Comparison of ENCODE assay signal across 18 cellular contexts in genomic region chr1:160018900-160019299, GRCh38. TPM values are rescaled to one million over a fixed set of nuclear protein-coding genes. Genes with fewer than 3 reads are reported as not detected.
A peak's percentile ranks its signal among the peaks of the same experiment; 100 is the strongest.
DNase-seq lines count a peak whose midpoint lies in the region; ATAC-seq, FAIRE-seq and TF ChIP-seq lines count a peak whose summit lies in the region.
"Had no signal": no experiment of that assay in that cellular context is flagged by ENCODE, and none has a peak within 500 bp of the region (broad histone marks: within the 10 kb centered on the region; RNA-seq: fewer than 3 reads in every experiment).

No MANE protein-coding gene starts in this region.

- H3K36me3 ChIP-seq in astrocyte (ENCODE audit: insufficient read depth, low read length) = no peaks in the 10 kb centered on the region
- H3K36me3 ChIP-seq: esophagus squamous epithelium had no signal

- H3K36me3 Mint-ChIP-seq in astrocyte (ENCODE audit: low read depth, unreplicated experiment) (no peaks in the 10 kb centered on the region), mesothelial cell of epicardium (no peaks in the 10 kb centered on the region)
- H3K36me3 Mint-ChIP-seq: activated naive CD4-positive, alpha-beta T cell treated with anti-CD3 and anti-CD28 coated beads, Interleukin-2, amount 50 U/mL, for 72 hours; immature natural killer cell; naive B cell had no signal

- no peaks in the 10 kb centered on the region for H3K4me1 ChIP-seq in astrocyte (ENCODE audit: insufficient read depth, low read length)

- H3K27me3 ChIP-seq in astrocyte (ENCODE audit: insufficient read depth, low read length) = peaks cover 6% of the 10 kb centered on the region
- H3K27me3 ChIP-seq: esophagus squamous epithelium had no signal

- peak overlapping the region; percentile 36 for H3K4me2 ChIP-seq in astrocyte (ENCODE audit: low read length)

- no peak for FAIRE-seq in astrocyte (lab: Jason Lieb, UNC)
- FAIRE-seq: H1 had no signal

- no peaks in the 10 kb centered on the region for H3K9me3 ChIP-seq in astrocyte (ENCODE audit: insufficient read depth, low read depth, low read length)
- H3K9me3 ChIP-seq: esophagus squamous epithelium had no signal

- no peak overlapping the region for H3K4me3 ChIP-seq in astrocyte (ENCODE audit: insufficient read depth, low read depth, low read length)
- H3K4me3 ChIP-seq: esophagus squamous epithelium had no signal

- H3K79me2 ChIP-seq in astrocyte (ENCODE audit: insufficient read depth, low read length) = no peaks in the 10 kb centered on the region

- H3K27ac Mint-ChIP-seq in astrocyte (ENCODE audit: unreplicated experiment) (peak overlapping the region; percentile 31), mesothelial cell of epicardium (peak overlapping the region; percentile 21)
- H3K27ac Mint-ChIP-seq: immature natural killer cell, naive B cell had no signal

- no peak overlapping the region for H3K27ac ChIP-seq in astrocyte (ENCODE audit: low read depth, low read length)
- H3K27ac ChIP-seq: esophagus squamous epithelium had no signal

- no peak for ATAC-seq in HG03108 (IDR thresholded peaks at IDR 0.05; ENCODE audit: unreplicated experiment)

- H3K4me3 Mint-ChIP-seq in astrocyte (ENCODE audit: unreplicated experiment) = peak overlapping the region; percentile 52
- H3K4me3 Mint-ChIP-seq in mesothelial cell of epicardium = no peak overlapping the region
- H3K4me3 Mint-ChIP-seq: immature natural killer cell, naive B cell had no signal

- H3K4me1 Mint-ChIP-seq in astrocyte (ENCODE audit: low read depth, unreplicated experiment) (peaks cover 18% of the 10 kb centered on the region), mesothelial cell of epicardium (peaks cover 48% of the 10 kb centered on the region)
- H3K4me1 Mint-ChIP-seq: immature natural killer cell had no signal

- peaks cover 2% of the 10 kb centered on the region for H3K9me3 Mint-ChIP-seq in astrocyte (ENCODE audit: unreplicated experiment)
- no peaks in the 10 kb centered on the region for H3K9me3 Mint-ChIP-seq in mesothelial cell of epicardium
- H3K9me3 Mint-ChIP-seq: activated naive CD4-positive, alpha-beta T cell treated with anti-CD3 and anti-CD28 coated beads, Interleukin-2, amount 50 U/mL, for 72 hours; immature natural killer cell; naive B cell had no signal

- no peaks in the 10 kb centered on the region for H3K27me3 Mint-ChIP-seq in astrocyte (ENCODE audit: low read depth, unreplicated experiment)
- no peaks in the 10 kb centered on the region for H3K27me3 Mint-ChIP-seq in mesothelial cell of epicardium (ENCODE audit: low read depth)

- H4K20me1 ChIP-seq in astrocyte (ENCODE audit: insufficient read depth, low read length) = no peaks in the 10 kb centered on the region

- TF ChIP-seq CTCF in astrocyte (IDR thresholded peaks at IDR 0.05; ENCODE audit: insufficient read depth, low read depth, low read length) = no peak
- no peak for TF ChIP-seq CTCF in mesothelial cell of epicardium (IDR thresholded peaks at IDR 0.05; ENCODE audit: unreplicated experiment)

- no peak overlapping the region for H2AFZ ChIP-seq in astrocyte (ENCODE audit: low read depth, low read length)

- peak; percentile 75 for DNase-seq in EH (ENCODE audit: low read depth)
- peak; percentile 62 for DNase-seq in M059J (ENCODE audit: low read depth)
- DNase-seq in astrocyte (ENCODE audit: low read depth) = peak; percentile 67
- no peak for DNase-seq in mesothelial cell of epicardium (ENCODE audit: low spot score in 2 of 2, unreplicated experiment in 2 of 2)
- no peak for DNase-seq in NCI-H2196 (lab: John Stamatoyannopoulos, UW; ENCODE audit: unreplicated experiment)
- DNase-seq in NCI-H446 treated with DMSO at 0.1 percent for 48 hours (lab: John Stamatoyannopoulos, UW) = no peak
- DNase-seq: cortex of kidney, esophagus squamous epithelium, immature natural killer cell, naive B cell, NCI-H1694, retina had no signal

- H3K9ac ChIP-seq in astrocyte (ENCODE audit: low read length) = no peak overlapping the region

RNA-seq across cellular contexts. Expression of gene PIGM, which starts 12.9 kb away (rescaled TPM):
- total RNA-seq in M059J (2014; rRNA removed; shearing (Covaris generic)) = 3.4 and 4.0 TPM in 2 replicates
- 7.0 and 7.8 TPM in 2 replicates for total RNA-seq in astrocyte
- 17.0 to 17.9 TPM (median 17.3 TPM) in 3 replicates for total RNA-seq in mesothelial cell of epicardium

RNA-seq across cellular contexts. Expression of gene KCNJ10, which starts 51.1 kb away (rescaled TPM):
- not detected in 2 replicates for total RNA-seq in M059J (2014; rRNA removed; shearing (Covaris generic))
- total RNA-seq in astrocyte (0.27 and 0.29 TPM in 2 replicates), mesothelial cell of epicardium (0.14 to 0.27 TPM (median 0.22 TPM) in 3 replicates)
- total RNA-seq: activated CD8-positive, alpha-beta memory T cell treated with anti-CD3 and anti-CD28 coated beads for 36 hours; activated naive CD4-positive, alpha-beta T cell treated with anti-CD3 and anti-CD28 coated beads, Interleukin-2, amount 50 U/mL, for 72 hours; subcutaneous adipose tissue; T-helper 2 cell treated with Interferon-gamma antibody and Interleukin-4, amounts not matched to agents 100 ng/mL and 5 ng/mL, for 36 hours had no signal

Comparison
In these comparisons a context has a peak if more than half of its experiments do, and no peak if none do; other contexts are left out.
1. DNase-seq: peak in EH (single experiment), M059J (single experiment) and astrocyte (single experiment); none in mesothelial cell of epicardium (0 of 2), NCI-H2196 (single experiment) and NCI-H446 treated with DMSO at 0.1 percent for 48 hours (single experiment).